Comparison of ENCODE assay signal across 27 cellular contexts in genomic region chr19:23401086-23401485, GRCh38.
"Had no signal": no experiment of that assay in that cellular context is flagged by ENCODE, and none has a peak within 500 bp of the region (broad histone marks: within the 10 kb centered on the region; RNA-seq: fewer than 3 reads in every experiment).

No MANE protein-coding gene starts in this region.

- H3K36me3 ChIP-seq: adrenal gland, gastrocnemius medialis had no signal

- H3K27ac ChIP-seq: adrenal gland, body of pancreas, coronary artery, dorsolateral prefrontal cortex, foreskin keratinocyte, gastrocnemius medialis had no signal

- DNase-seq: activated CD4-positive, alpha-beta memory T cell treated with anti-CD3 and anti-CD28 coated beads for 36 hours; activated CD4-positive, alpha-beta T cell treated with anti-CD3 and anti-CD28 coated beads for 36 hours; activated CD4-positive, alpha-beta T cell treated with anti-CD3 and anti-CD28 coated beads, Interleukin-2, amount 10 ng/mL, durations not matched to agents 24 days and 14 days; activated CD4-positive, CD25-positive, alpha-beta regulatory T cell; activated CD4-positive, CD25-positive, alpha-beta regulatory T cell treated with anti-CD3 and anti-CD28 coated beads, Interleukin-2, amount 50 U/mL, for 72 hours; activated CD8-positive, alpha-beta memory T cell treated with anti-CD3 and anti-CD28 coated beads, Interleukin-2, amount 10 ng/mL, durations not matched to agents 7 days and 5 days; activated CD8-positive, alpha-beta memory T cell treated with anti-CD3 and anti-CD28 coated beads, Interleukin-2, amount 50 U/mL, for 4 hours; activated CD8-positive, alpha-beta T cell treated with anti-CD3 and anti-CD28 coated beads, Interleukin-2, amount 10 ng/mL, durations not matched to agents 7 days and 5 days; activated effector memory CD4-positive, alpha-beta T cell treated with anti-CD3 and anti-CD28 coated beads, Interleukin-2, amount 50 U/mL, for 16 hours; activated naive CD4-positive, alpha-beta T cell treated with anti-CD3 and anti-CD28 coated beads for 36 hours; activated naive CD8-positive, alpha-beta T cell treated with anti-CD3 and anti-CD28 coated beads for 36 hours; activated naive CD8-positive, alpha-beta T cell treated with anti-CD3 and anti-CD28 coated beads, Interleukin-2, amount 50 U/mL, for 24 hours; activated T-cell treated with anti-CD3 and anti-CD28 coated beads, Interleukin-2, amount 50 U/mL, for 1 hour; activated T-cell treated with anti-CD3 and anti-CD28 coated beads, Interleukin-2, amount 50 U/mL, for 48 hours; adrenal gland; amygdala; aorta; body of pancreas; caudate nucleus; dorsolateral prefrontal cortex; effector memory CD4-positive, alpha-beta T cell; endodermal cell; foreskin keratinocyte; gastrocnemius medialis; glutamatergic neuron; T-helper 2 cell had no signal

- H3K9me3 ChIP-seq: adrenal gland, body of pancreas, gastrocnemius medialis had no signal

- ATAC-seq: activated CD8-positive, alpha-beta memory T cell treated with anti-CD3 and anti-CD28 coated beads, Interleukin-2, amount 10 ng/mL, durations not matched to agents 7 days and 5 days; activated CD8-positive, alpha-beta T cell treated with anti-CD3 and anti-CD28 coated beads, Interleukin-2, amount 10 ng/mL, durations not matched to agents 7 days and 5 days; activated naive CD8-positive, alpha-beta T cell treated with anti-CD3 and anti-CD28 coated beads, Interleukin-2, amount 50 U/mL, for 24 hours; body of pancreas; foreskin keratinocyte; gastrocnemius medialis had no signal

- H3K27me3 ChIP-seq: adrenal gland, body of pancreas, dorsolateral prefrontal cortex, foreskin keratinocyte, gastrocnemius medialis had no signal

- H3K4me3 ChIP-seq: adrenal gland, body of pancreas, coronary artery, dorsolateral prefrontal cortex, gastrocnemius medialis had no signal

- H3K4me1 ChIP-seq: adrenal gland, foreskin keratinocyte had no signal
